Comparison of ENCODE assay signal across 1 cellular context in genomic region chr11:116412118-116412889, GRCh38.
TF ChIP-seq lines count a peak whose summit lies in the region.

No MANE protein-coding gene starts in this region.

TF ChIP-seq in GM23338, 12 proteins besides CTCF, POLR2A, EP300 and RAD21 (continued from another document):
- TF ChIP-seq ZNF462 (CRISPR knock-in tag; IDR thresholded peaks at IDR 0.05) (no peak), EZH2 (IDR thresholded peaks at IDR 0.05; ENCODE audit: low read depth, unreplicated experiment) (no peak), CREB1 (CRISPR knock-in tag; IDR thresholded peaks at IDR 0.05; ENCODE audit: low read depth) (no peak)
TF ChIP-seq in GM23338: peak in this region for 0.
